8 cellular contexts compared by ENCODE assay signal in the genomic region with DNA sequence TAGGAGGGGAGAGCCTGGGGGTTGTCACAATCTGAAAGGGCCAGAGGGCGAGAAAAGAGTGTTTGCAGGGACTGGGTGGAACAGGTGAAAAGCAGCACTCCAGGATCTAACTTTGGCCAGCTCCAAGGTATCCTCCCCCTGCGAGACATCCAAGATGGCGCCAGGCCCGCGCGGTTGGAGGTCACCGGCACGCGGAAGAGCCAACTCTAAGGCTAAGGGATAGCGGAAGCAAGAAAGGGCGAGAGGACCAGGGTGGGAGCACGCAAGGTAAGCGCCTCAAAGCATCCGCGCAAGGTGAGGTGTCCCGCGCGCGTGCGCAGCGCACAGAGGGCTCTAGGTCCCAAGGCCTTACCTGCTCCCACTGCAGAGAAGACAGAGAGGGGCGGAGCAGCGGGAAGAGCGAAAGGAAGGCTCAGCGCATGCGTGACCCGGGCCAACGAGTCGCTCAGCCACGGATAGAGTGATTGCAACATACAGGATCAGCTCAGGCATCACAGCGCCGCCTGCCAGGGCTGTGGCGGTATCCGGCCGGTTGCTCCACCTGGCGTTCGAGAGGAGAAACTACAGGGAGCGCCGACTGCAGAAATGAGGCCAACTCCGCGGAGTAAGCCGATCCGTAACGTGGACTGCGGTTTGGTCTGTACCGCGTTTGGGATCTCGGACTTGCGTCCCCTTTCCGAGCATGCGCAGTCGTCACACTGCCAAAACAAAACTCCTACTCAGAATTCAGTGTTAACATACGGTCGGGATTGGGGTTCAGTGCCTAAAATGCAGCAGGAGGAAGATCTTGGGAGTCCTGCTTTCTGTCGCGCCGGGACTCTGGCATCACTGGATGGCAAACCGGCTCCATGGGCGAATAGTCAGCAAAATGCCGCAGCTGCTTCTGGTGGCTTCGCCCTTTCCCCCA. TPM values are rescaled to one million over a fixed set of nuclear protein-coding genes. Genes with fewer than 3 reads are reported as not detected.
DNase-seq lines count a peak whose midpoint lies in the region; ATAC-seq and TF ChIP-seq lines count a peak whose summit lies in the region.

A gene (minus strand): TSS at position 383 of the 907 bp plus-strand sequence. CDS start 3,469 bp downstream, outside the sequence.

- peak within 1 kb of the TSS; percentile 72 for H3K4me3 ChIP-seq in astrocyte of the cerebellum (ENCODE audit: low read depth, low read length)

- peak; percentile 84 for ATAC-seq in GM18508 (IDR thresholded peaks at IDR 0.05; ENCODE audit: insufficient read depth, unreplicated experiment)
- peak; percentile 93 for ATAC-seq in HG03025 (IDR thresholded peaks at IDR 0.05; ENCODE audit: low FRiP score, unreplicated experiment)

- peak; percentile 98 for DNase-seq in NCI-H2029 treated with DMSO at 0.1 percent for 48 hours (lab: John Stamatoyannopoulos, UW)
- peak; percentile 96 for DNase-seq in T-helper 9 cell
- DNase-seq in astrocyte of the cerebellum (ENCODE audit: low read depth) = peak; percentile 97
- DNase-seq in hepatic stellate cell (ENCODE audit: low spot score) = peak; percentile 96
- DNase-seq in renal cortical epithelial cell (ENCODE audit: low read depth) = peak; percentile 96

- peak within 1 kb of the TSS; percentile 97 for H3K27ac ChIP-seq in 22Rv1

- peak; percentile 100 for TF ChIP-seq CTCF in 22Rv1 (IDR thresholded peaks at IDR 0.05)
- TF ChIP-seq CTCF in astrocyte of the cerebellum (IDR thresholded peaks at IDR 0.05; ENCODE audit: low read depth, low read length, missing control alignments) = peak; percentile 97

- in situ Hi-C loops in astrocyte of the cerebellum (cut with HindIII; ENCODE audit: low sequenced_read_pairs) = no loop called here

RNA-seq across cellular contexts. Expression of the gene that starts here (rescaled TPM):
- total RNA-seq in renal cortical epithelial cell = 102 and 104 TPM in 2 replicates

Comparison
In these comparisons a context has a peak if more than half of its experiments do, and no peak if none do; other contexts are left out.
1. Peak in every context shown above with its lines: DNase-seq, ATAC-seq, H3K4me3 ChIP-seq and H3K27ac ChIP-seq.